In the genomic region with DNA sequence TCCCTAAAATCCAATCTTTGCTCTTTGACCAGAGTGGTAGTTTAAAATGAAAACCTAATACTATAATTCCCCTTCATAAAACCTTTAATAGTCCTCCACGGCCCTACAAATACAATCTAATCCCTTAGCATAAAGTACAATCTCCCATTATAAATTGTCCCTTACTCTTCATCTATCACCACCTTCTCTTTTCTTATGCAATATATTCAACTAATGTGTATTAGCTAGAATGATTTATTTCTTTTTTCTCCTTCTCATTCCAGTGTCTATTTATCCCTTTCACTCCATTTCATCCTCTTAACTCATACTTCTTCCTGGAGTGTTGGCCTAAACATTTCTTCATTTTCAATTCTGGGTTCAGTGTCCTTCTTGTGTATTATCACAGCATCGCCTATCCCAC, we compare ENCODE assay signal across 34 cellular contexts.
"Had no signal": no experiment of that assay in that cellular context is flagged by ENCODE, and none has a peak within 500 bp of the region (broad histone marks: within the 10 kb centered on the region; RNA-seq: fewer than 3 reads in every experiment).

No MANE protein-coding gene starts in this region.

- H3K36me3 ChIP-seq: MG63 had no signal

- H3K27me3 ChIP-seq: MG63 had no signal

- DNase-seq: Kasumi-1, MG63, MV-4-11, NCI-H1048, NCI-H1092, NCI-H1092 treated with DMSO at 0.1 percent for 48 hours, NCI-H1105, NCI-H1105 treated with DMSO at 0.1 percent for 48 hours, NCI-H1417, NCI-H1417 treated with DMSO at 0.1 percent for 48 hours, NCI-H1436, NCI-H1436 treated with DMSO at 0.1 percent for 48 hours, NCI-H146, NCI-H1694, NCI-H1694 treated with DMSO at 0.1 percent for 48 hours, NCI-H187, NCI-H187 treated with DMSO at 0.1 percent for 48 hours, NCI-H1930, NCI-H2029, NCI-H2029 treated with DMSO at 0.1 percent for 48 hours, NCI-H2081, NCI-H2081 treated with DMSO at 0.1 percent for 48 hours, NCI-H2107, NCI-H2171, NCI-H2171 treated with DMSO at 0.1 percent for 48 hours, NCI-H2227 treated with DMSO at 0.1 percent for 48 hours, NCI-H226, NCI-H345, NCI-H446, NCI-H446 treated with DMSO at 0.1 percent for 48 hours, NCI-H510A, NCI-H510A treated with DMSO at 0.1 percent for 48 hours, NCI-H524, NCI-H524 treated with DMSO at 0.1 percent for 48 hours had no signal

- H3K4me3 ChIP-seq: MG63 had no signal

- H3K9me3 ChIP-seq: MG63 had no signal
